ENCODE assay signal across 1 cellular context in the genomic region with DNA sequence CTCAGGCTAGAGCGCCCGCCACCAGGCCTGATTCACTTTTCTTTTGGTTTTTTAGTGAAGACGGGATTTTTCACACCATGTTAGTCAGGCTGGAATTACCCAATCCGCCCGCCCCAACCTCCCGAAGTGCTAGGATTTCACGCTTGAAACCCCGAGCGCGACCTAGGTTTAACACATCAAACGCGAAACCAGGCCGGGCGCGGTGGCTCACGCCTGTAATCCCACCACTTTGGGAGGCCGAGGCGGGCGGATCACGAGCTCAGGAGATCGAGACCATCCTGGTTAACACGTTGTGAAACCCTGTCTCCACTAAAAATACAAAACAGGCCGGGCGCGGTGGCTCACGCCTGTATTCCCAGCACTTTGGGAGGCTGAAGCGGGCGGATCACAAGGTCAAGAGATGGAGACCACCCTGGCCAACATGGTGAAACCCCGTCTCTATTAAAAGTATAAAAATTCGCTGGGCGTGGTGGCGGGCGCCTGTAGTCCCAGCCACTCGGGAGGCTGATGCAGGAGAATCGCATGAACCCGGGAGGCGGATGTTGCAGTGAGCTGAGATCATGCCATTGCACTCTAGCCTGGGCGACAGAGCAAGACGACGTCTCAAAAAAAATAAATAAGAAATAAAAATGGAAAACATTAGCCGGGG.
TF ChIP-seq lines count a peak whose summit lies in the region.
"Not testable (repeated sequence)": the region's sequence is repeated elsewhere in the genome, so short reads cannot be mapped to it uniquely, and the experiment has no call there.

No MANE protein-coding gene starts in this region.

TF ChIP-seq in K562, 482 proteins besides CTCF, POLR2A, EP300 and RAD21 (continues in another document):
- not testable (repeated sequence) for TF ChIP-seq BRCA1 (IDR thresholded peaks at IDR 0.05); TOE1 (IDR thresholded peaks at IDR 0.05; ENCODE audit: borderline replicate concordance)
- TF ChIP-seq BRCA1 (CRISPR knock-in tag; IDR thresholded peaks at IDR 0.05) (0 out of 2 replicates have a peak, but pooled peaks have one; percentile 62), ZBTB7A (IDR thresholded peaks at IDR 0.05; ENCODE audit: borderline replicate concordance, control insufficient read depth, low read depth, low read length) (peak; percentile 67; the same call in 1 of the 2 replicates), ZNF12 (CRISPR knock-in tag; IDR thresholded peaks at IDR 0.05) (0 out of 2 replicates have a peak, but pooled peaks have one; percentile 16), ZC3H4 (CRISPR knock-in tag; IDR thresholded peaks at IDR 0.05; ENCODE audit: borderline replicate concordance) (peak; percentile 84; the same call in 1 of the 2 replicates), SAP30 (IDR thresholded peaks at IDR 0.05; ENCODE audit: borderline replicate concordance, insufficient read depth, low read depth, low read length, poor library complexity, severe bottlenecking) (peak; percentile 34), RBM14 (IDR thresholded peaks at IDR 0.05; ENCODE audit: borderline replicate concordance, insufficient read depth, low read depth, low read length) (0 out of 2 replicates have a peak, but pooled peaks have one; percentile 92), CHD1 (IDR thresholded peaks at IDR 0.05; ENCODE audit: low read length) (peak; percentile 32), FUS (optimal IDR thresholded peaks at IDR 0.05; ENCODE audit: low read depth, low read length) (peak; percentile 91), TRIM28 (IDR thresholded peaks at IDR 0.05) (peak; percentile 65; the same call in 1 of the 2 replicates), NRF1 (conservative IDR thresholded peaks at IDR 0.05 in 1 of 2, IDR thresholded peaks at IDR 0.05 in 1 of 2) (peak in 1 of 2 experiments; percentile 52; a peak in 2 of 4 replicates), NONO (IDR thresholded peaks at IDR 0.05; ENCODE audit: low read depth in 2 of 2, low read length in 1 of 2) (peak in 1 of 2 experiments; percentile 97; a peak in 2 of 4 replicates), TEAD1 (CRISPR knock-in tag; IDR thresholded peaks at IDR 0.05) (0 out of 4 replicates have a peak, but pooled peaks of 1 of the 2 experiments have one; percentile 24), FIP1L1 (IDR thresholded peaks at IDR 0.05; ENCODE audit: low read depth, low read length, poor library complexity, severe bottlenecking) (peak; percentile 88), PRPF4 (IDR thresholded peaks at IDR 0.05; ENCODE audit: insufficient read depth, low read depth, low read length, poor library complexity, severe bottlenecking) (peak; percentile 68), FOXK1 (CRISPR knock-in tag; IDR thresholded peaks at IDR 0.05; ENCODE audit: borderline replicate concordance) (peak; percentile 90; the same call in 1 of the 2 replicates), ZNF274 (IDR thresholded peaks at IDR 0.05; ENCODE audit: borderline replicate concordance, low read depth, low read length) (0 out of 2 replicates have a peak, but pooled peaks have one; percentile 62), TGIF2 (CRISPR knock-in tag; IDR thresholded peaks at IDR 0.05) (peak; percentile 89), ZNF165 (CRISPR knock-in tag; IDR thresholded peaks at IDR 0.05; ENCODE audit: borderline replicate concordance) (0 out of 2 replicates have a peak, but pooled peaks have one; percentile 15), RBFOX2 (IDR thresholded peaks at IDR 0.05; ENCODE audit: low read depth, low read length) (peak; percentile 93), POLR2G (IDR thresholded peaks at IDR 0.05; ENCODE audit: low read depth, low read length) (peak; percentile 95), KLF1 (tag; IDR thresholded peaks at IDR 0.05) (peak; percentile 70; the same call in 1 of the 2 replicates), ZFX (CRISPR knock-in tag; IDR thresholded peaks at IDR 0.05) (peak; percentile 71), TOE1 (CRISPR knock-in tag; IDR thresholded peaks at IDR 0.05; ENCODE audit: borderline replicate concordance, low read depth) (peak; percentile 63; the same call in 1 of the 2 replicates)
- TF ChIP-seq, protein P1, sequence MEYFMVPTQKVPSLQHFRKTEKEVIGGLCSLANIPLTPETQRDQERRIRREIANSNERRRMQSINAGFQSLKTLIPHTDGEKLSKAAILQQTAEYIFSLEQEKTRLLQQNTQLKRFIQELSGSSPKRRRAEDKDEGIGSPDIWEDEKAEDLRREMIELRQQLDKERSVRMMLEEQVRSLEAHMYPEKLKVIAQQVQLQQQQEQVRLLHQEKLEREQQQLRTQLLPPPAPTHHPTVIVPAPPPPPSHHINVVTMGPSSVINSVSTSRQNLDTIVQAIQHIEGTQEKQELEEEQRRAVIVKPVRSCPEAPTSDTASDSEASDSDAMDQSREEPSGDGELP (CRISPR knock-in tag; IDR thresholded peaks at IDR 0.05; ENCODE audit: borderline replicate concordance): peak; percentile 84
- TF ChIP-seq, protein P2, sequence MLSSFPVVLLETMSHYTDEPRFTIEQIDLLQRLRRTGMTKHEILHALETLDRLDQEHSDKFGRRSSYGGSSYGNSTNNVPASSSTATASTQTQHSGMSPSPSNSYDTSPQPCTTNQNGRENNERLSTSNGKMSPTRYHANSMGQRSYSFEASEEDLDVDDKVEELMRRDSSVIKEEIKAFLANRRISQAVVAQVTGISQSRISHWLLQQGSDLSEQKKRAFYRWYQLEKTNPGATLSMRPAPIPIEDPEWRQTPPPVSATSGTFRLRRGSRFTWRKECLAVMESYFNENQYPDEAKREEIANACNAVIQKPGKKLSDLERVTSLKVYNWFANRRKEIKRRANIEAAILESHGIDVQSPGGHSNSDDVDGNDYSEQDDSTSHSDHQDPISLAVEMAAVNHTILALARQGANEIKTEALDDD (IDR thresholded peaks at IDR 0.05): peak; percentile 85
- TF ChIP-seq, protein P3, sequence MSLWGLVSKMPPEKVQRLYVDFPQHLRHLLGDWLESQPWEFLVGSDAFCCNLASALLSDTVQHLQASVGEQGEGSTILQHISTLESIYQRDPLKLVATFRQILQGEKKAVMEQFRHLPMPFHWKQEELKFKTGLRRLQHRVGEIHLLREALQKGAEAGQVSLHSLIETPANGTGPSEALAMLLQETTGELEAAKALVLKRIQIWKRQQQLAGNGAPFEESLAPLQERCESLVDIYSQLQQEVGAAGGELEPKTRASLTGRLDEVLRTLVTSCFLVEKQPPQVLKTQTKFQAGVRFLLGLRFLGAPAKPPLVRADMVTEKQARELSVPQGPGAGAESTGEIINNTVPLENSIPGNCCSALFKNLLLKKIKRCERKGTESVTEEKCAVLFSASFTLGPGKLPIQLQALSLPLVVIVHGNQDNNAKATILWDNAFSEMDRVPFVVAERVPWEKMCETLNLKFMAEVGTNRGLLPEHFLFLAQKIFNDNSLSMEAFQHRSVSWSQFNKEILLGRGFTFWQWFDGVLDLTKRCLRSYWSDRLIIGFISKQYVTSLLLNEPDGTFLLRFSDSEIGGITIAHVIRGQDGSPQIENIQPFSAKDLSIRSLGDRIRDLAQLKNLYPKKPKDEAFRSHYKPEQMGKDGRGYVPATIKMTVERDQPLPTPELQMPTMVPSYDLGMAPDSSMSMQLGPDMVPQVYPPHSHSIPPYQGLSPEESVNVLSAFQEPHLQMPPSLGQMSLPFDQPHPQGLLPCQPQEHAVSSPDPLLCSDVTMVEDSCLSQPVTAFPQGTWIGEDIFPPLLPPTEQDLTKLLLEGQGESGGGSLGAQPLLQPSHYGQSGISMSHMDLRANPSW (CRISPR knock-in tag; IDR thresholded peaks at IDR 0.05): peak; percentile 44; the same call in 1 of the 2 replicates
- TF ChIP-seq, protein P4, sequence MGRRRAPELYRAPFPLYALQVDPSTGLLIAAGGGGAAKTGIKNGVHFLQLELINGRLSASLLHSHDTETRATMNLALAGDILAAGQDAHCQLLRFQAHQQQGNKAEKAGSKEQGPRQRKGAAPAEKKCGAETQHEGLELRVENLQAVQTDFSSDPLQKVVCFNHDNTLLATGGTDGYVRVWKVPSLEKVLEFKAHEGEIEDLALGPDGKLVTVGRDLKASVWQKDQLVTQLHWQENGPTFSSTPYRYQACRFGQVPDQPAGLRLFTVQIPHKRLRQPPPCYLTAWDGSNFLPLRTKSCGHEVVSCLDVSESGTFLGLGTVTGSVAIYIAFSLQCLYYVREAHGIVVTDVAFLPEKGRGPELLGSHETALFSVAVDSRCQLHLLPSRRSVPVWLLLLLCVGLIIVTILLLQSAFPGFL (CRISPR knock-in tag; IDR thresholded peaks at IDR 0.05): peak; percentile 95; the same call in 1 of the 2 replicates
- TF ChIP-seq, protein P5, sequence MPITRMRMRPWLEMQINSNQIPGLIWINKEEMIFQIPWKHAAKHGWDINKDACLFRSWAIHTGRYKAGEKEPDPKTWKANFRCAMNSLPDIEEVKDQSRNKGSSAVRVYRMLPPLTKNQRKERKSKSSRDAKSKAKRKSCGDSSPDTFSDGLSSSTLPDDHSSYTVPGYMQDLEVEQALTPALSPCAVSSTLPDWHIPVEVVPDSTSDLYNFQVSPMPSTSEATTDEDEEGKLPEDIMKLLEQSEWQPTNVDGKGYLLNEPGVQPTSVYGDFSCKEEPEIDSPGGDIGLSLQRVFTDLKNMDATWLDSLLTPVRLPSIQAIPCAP (CRISPR knock-in tag; IDR thresholded peaks at IDR 0.05; ENCODE audit: borderline replicate concordance): peak; percentile 45; the same call in 1 of the 2 replicates
- TF ChIP-seq, protein P6, sequence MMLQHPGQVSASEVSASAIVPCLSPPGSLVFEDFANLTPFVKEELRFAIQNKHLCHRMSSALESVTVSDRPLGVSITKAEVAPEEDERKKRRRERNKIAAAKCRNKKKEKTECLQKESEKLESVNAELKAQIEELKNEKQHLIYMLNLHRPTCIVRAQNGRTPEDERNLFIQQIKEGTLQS (IDR thresholded peaks at IDR 0.05): not testable (repeated sequence)
- TF ChIP-seq, protein P6 (CRISPR knock-in tag; conservative IDR thresholded peaks at IDR 0.05): peak; percentile 80
- TF ChIP-seq, protein P7, sequence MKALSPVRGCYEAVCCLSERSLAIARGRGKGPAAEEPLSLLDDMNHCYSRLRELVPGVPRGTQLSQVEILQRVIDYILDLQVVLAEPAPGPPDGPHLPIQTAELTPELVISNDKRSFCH (CRISPR knock-in tag; IDR thresholded peaks at IDR 0.05): not testable (repeated sequence)
- TF ChIP-seq, protein P7 (tag; IDR thresholded peaks at IDR 0.05): peak; percentile 18; the same call in 1 of the 2 replicates
- TF ChIP-seq, protein P8, sequence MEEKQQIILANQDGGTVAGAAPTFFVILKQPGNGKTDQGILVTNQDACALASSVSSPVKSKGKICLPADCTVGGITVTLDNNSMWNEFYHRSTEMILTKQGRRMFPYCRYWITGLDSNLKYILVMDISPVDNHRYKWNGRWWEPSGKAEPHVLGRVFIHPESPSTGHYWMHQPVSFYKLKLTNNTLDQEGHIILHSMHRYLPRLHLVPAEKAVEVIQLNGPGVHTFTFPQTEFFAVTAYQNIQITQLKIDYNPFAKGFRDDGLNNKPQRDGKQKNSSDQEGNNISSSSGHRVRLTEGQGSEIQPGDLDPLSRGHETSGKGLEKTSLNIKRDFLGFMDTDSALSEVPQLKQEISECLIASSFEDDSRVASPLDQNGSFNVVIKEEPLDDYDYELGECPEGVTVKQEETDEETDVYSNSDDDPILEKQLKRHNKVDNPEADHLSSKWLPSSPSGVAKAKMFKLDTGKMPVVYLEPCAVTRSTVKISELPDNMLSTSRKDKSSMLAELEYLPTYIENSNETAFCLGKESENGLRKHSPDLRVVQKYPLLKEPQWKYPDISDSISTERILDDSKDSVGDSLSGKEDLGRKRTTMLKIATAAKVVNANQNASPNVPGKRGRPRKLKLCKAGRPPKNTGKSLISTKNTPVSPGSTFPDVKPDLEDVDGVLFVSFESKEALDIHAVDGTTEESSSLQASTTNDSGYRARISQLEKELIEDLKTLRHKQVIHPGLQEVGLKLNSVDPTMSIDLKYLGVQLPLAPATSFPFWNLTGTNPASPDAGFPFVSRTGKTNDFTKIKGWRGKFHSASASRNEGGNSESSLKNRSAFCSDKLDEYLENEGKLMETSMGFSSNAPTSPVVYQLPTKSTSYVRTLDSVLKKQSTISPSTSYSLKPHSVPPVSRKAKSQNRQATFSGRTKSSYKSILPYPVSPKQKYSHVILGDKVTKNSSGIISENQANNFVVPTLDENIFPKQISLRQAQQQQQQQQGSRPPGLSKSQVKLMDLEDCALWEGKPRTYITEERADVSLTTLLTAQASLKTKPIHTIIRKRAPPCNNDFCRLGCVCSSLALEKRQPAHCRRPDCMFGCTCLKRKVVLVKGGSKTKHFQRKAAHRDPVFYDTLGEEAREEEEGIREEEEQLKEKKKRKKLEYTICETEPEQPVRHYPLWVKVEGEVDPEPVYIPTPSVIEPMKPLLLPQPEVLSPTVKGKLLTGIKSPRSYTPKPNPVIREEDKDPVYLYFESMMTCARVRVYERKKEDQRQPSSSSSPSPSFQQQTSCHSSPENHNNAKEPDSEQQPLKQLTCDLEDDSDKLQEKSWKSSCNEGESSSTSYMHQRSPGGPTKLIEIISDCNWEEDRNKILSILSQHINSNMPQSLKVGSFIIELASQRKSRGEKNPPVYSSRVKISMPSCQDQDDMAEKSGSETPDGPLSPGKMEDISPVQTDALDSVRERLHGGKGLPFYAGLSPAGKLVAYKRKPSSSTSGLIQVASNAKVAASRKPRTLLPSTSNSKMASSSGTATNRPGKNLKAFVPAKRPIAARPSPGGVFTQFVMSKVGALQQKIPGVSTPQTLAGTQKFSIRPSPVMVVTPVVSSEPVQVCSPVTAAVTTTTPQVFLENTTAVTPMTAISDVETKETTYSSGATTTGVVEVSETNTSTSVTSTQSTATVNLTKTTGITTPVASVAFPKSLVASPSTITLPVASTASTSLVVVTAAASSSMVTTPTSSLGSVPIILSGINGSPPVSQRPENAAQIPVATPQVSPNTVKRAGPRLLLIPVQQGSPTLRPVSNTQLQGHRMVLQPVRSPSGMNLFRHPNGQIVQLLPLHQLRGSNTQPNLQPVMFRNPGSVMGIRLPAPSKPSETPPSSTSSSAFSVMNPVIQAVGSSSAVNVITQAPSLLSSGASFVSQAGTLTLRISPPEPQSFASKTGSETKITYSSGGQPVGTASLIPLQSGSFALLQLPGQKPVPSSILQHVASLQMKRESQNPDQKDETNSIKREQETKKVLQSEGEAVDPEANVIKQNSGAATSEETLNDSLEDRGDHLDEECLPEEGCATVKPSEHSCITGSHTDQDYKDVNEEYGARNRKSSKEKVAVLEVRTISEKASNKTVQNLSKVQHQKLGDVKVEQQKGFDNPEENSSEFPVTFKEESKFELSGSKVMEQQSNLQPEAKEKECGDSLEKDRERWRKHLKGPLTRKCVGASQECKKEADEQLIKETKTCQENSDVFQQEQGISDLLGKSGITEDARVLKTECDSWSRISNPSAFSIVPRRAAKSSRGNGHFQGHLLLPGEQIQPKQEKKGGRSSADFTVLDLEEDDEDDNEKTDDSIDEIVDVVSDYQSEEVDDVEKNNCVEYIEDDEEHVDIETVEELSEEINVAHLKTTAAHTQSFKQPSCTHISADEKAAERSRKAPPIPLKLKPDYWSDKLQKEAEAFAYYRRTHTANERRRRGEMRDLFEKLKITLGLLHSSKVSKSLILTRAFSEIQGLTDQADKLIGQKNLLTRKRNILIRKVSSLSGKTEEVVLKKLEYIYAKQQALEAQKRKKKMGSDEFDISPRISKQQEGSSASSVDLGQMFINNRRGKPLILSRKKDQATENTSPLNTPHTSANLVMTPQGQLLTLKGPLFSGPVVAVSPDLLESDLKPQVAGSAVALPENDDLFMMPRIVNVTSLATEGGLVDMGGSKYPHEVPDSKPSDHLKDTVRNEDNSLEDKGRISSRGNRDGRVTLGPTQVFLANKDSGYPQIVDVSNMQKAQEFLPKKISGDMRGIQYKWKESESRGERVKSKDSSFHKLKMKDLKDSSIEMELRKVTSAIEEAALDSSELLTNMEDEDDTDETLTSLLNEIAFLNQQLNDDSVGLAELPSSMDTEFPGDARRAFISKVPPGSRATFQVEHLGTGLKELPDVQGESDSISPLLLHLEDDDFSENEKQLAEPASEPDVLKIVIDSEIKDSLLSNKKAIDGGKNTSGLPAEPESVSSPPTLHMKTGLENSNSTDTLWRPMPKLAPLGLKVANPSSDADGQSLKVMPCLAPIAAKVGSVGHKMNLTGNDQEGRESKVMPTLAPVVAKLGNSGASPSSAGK (IDR thresholded peaks at IDR 0.05): peak; percentile 48; the same call in 1 of the 2 replicates
